ENCODE assay signal across 16 cellular contexts in the genomic region with DNA sequence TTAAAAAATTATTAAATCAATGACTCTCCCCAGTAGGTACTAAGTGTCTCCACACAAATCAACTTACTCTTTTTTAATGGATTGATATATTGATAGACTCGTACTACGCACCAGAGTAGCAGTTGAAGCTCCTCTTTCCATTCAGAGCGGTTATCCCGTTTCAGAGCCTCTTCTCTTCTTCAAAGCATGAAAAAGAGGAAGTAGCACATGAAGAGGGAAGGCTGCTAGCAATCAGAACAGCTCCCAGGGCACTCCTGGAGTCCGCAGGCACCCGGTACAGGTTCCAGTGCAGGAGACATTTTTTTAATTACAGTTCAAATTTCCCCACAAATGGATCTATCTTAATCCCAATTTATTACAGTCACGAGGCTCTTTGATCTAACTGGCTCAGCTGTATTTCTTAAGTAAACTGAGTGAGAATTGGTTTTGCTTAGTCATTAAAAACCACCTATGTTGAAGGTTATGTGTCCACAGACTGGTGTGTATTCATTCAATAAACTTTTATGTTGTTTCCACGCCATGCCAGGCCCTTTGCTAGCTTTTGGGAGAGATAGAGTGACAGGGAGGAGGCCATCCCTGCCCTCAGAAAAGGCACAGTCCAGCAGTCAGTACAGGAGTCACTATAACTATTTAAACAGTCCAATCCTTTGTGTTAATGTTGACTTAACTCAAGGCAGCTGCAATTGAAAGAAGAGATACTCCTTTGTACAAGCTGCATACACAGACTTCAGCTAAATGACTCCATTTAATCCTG. TPM values are rescaled to one million over a fixed set of nuclear protein-coding genes. Genes with fewer than 3 reads are reported as not detected.
A peak's percentile ranks its signal among the peaks of the same experiment; 100 is the strongest.
DNase-seq lines count a peak whose midpoint lies in the region; ATAC-seq and TF ChIP-seq lines count a peak whose summit lies in the region.
"Had no signal": no experiment of that assay in that cellular context is flagged by ENCODE, and none has a peak within 500 bp of the region (broad histone marks: within the 10 kb centered on the region; RNA-seq: fewer than 3 reads in every experiment).

No MANE protein-coding gene starts in this region.

- H3K4me3 Mint-ChIP-seq in stimulated activated naive B cell treated with anti-CD40 and anti-IgM and Interleukin-4, amounts not matched to agents 10 μg/mL and 1 μg/mL and 100 μg/mL, for 72 hours: no peak overlapping the region
- H3K4me3 Mint-ChIP-seq: memory B cell had no signal

- H3K36me3 ChIP-seq in GM23248 (ENCODE audit: low read depth) (no peaks in the 10 kb centered on the region), SK-N-SH (replicated peaks in 1 of 2; ENCODE audit: control insufficient read depth in 1 of 2, insufficient read depth in 2 of 2, low read length in 1 of 2) (no peaks in the 10 kb centered on the region)
- H3K36me3 ChIP-seq: ascending aorta, SJSA1, spleen, tibial artery had no signal

- H3K36me3 Mint-ChIP-seq in stimulated activated naive B cell treated with anti-CD40 and anti-IgM and Interleukin-4, amounts not matched to agents 10 μg/mL and 1 μg/mL and 100 μg/mL, for 72 hours: no peaks in the 10 kb centered on the region
- H3K36me3 Mint-ChIP-seq: memory B cell had no signal

- H3K9me3 Mint-ChIP-seq in stimulated activated naive B cell treated with anti-CD40 and anti-IgM and Interleukin-4, amounts not matched to agents 10 μg/mL and 1 μg/mL and 100 μg/mL, for 72 hours: no peaks in the 10 kb centered on the region

- peaks cover 31 to 43% of the 10 kb centered on the region in 2 donors for H3K27me3 Mint-ChIP-seq in stimulated activated naive B cell treated with anti-CD40 and anti-IgM and Interleukin-4, amounts not matched to agents 10 μg/mL and 1 μg/mL and 100 μg/mL, for 72 hours

- no peaks in the 10 kb centered on the region for H4K20me1 ChIP-seq in GM23248 (ENCODE audit: insufficient read depth)
- no peaks in the 10 kb centered on the region for H4K20me1 ChIP-seq in SK-N-SH (ENCODE audit: insufficient read depth)

- H3K4me2 ChIP-seq in GM23248 (ENCODE audit: unreplicated experiment) (no peak overlapping the region), SK-N-SH (no peak overlapping the region)

- peak; percentile 33 for DNase-seq in NCI-H187 treated with DMSO at 0.1 percent for 48 hours (lab: John Stamatoyannopoulos, UW)
- DNase-seq in NCI-H187 (lab: John Stamatoyannopoulos, UW): no peak
- peak; percentile 34 for DNase-seq in NAMALWA (ENCODE audit: low spot score)
- peak; percentile 57 for DNase-seq in SIG-M5 treated with dmso at 0.1 percent for 504 hours (lab: John Stamatoyannopoulos, UW; ENCODE audit: unreplicated experiment)
- DNase-seq in stimulated activated naive B cell treated with anti-CD40 and anti-IgM and Interleukin-4, amounts not matched to agents 10 μg/mL and 1 μg/mL and 100 μg/mL, for 72 hours: no peak
- no peak for DNase-seq in GM23248
- no peak for DNase-seq in SK-N-SH
- DNase-seq: activated CD4-positive, alpha-beta T cell treated with anti-CD3 and anti-CD28 coated beads for 4 hours; dermis blood vessel endothelial cell; NCI-H510A treated with DMSO at 0.1 percent for 48 hours; spleen; tibial artery had no signal

- CTCF ChIA-PET in SK-N-SH (lab: Yijun Ruan, JAX): interaction anchor here (2.3 kb wide), 1 partner anchor 50 kb away, joined by 7 read pairs; no protein-coding TSS in a partner anchor

- no peaks in the 10 kb centered on the region for H3K79me2 ChIP-seq in GM23248 (ENCODE audit: insufficient read depth)
- H3K79me2 ChIP-seq in SK-N-SH (ENCODE audit: insufficient read depth): no peaks in the 10 kb centered on the region

- no peak overlapping the region for H3K4me3 ChIP-seq in GM23248
- no peak overlapping the region for H3K4me3 ChIP-seq in SK-N-SH (ENCODE audit: low read depth in 2 of 2, low read length in 1 of 2)
- H3K4me3 ChIP-seq: ascending aorta, SJSA1, spleen, tibial artery had no signal

- H3K27me3 ChIP-seq in GM23248 (replicated peaks; ENCODE audit: insufficient read depth) (no peaks in the 10 kb centered on the region; the same call in 1 of the 2 replicates), SK-N-SH (ENCODE audit: insufficient read depth) (peaks cover 28% of the 10 kb centered on the region; the same call in 1 of the 2 replicates)
- H3K27me3 ChIP-seq: ascending aorta, SJSA1 had no signal

- TF ChIP-seq CTCF in SK-N-SH (IDR thresholded peaks at IDR 0.05): no peak

- WGBS in GM23248 (ENCODE audit: low coverage in 1 of 2, low lambda C conversion rate in 2 of 2, missing lambda C conversion rate in 2 of 2), 2 experiments: 29 to 32% methylated on average over 8 of the region's 8 CpGs
- WGBS in SK-N-SH (ENCODE audit: low lambda C conversion rate): 21% methylated on average over 8 of the region's 8 CpGs

- no peak for TF ChIP-seq RAD21 in SK-N-SH (IDR thresholded peaks at IDR 0.05; ENCODE audit: low read length)

- H3K9ac ChIP-seq in GM23248: no peak overlapping the region
- no peak overlapping the region for H3K9ac ChIP-seq in SK-N-SH

- no peaks in the 10 kb centered on the region for H3K9me2 ChIP-seq in GM23248 (ENCODE audit: insufficient read depth)
- no peaks in the 10 kb centered on the region for H3K9me2 ChIP-seq in SK-N-SH

- peak; percentile 55 to 56 for ATAC-seq in stimulated activated naive B cell treated with anti-CD40 and anti-IgM and Interleukin-4, amounts not matched to agents 10 μg/mL and 1 μg/mL and 100 μg/mL, for 72 hours (replicated peaks)
- ATAC-seq in GM18858 (IDR thresholded peaks at IDR 0.05; ENCODE audit: unreplicated experiment): no peak

- POLR2A ChIA-PET in SK-N-SH (lab: Yijun Ruan, JAX): no interaction called here

- H3K4me1 Mint-ChIP-seq in stimulated activated naive B cell treated with anti-CD40 and anti-IgM and Interleukin-4, amounts not matched to agents 10 μg/mL and 1 μg/mL and 100 μg/mL, for 72 hours: peaks cover 13 to 16% of the 10 kb centered on the region in 2 donors

- no peaks in the 10 kb centered on the region for H3K9me3 ChIP-seq in GM23248 (ENCODE audit: low read depth)
- no peaks in the 10 kb centered on the region for H3K9me3 ChIP-seq in SK-N-SH
- H3K9me3 ChIP-seq: ascending aorta, SJSA1, spleen, tibial artery had no signal

- no peak for TF ChIP-seq EP300 in SK-N-SH (IDR thresholded peaks at IDR 0.05; ENCODE audit: borderline replicate concordance in 1 of 2, low read depth in 1 of 2, low read length in 1 of 2)

- H3K4me1 ChIP-seq in GM23248 (ENCODE audit: insufficient read depth) (no peaks in the 10 kb centered on the region), SK-N-SH (ENCODE audit: control insufficient read depth in 1 of 2, insufficient read depth in 2 of 2, low read depth in 1 of 2, low read length in 1 of 2) (no peaks in the 10 kb centered on the region)
- H3K4me1 ChIP-seq: ascending aorta, SJSA1, spleen, tibial artery had no signal

- in situ Hi-C loops in GM23248 (cut with MboI): no loop called here

- no peak overlapping the region for H2AFZ ChIP-seq in GM23248
- no peak overlapping the region for H2AFZ ChIP-seq in SK-N-SH (ENCODE audit: low read depth)

- no peaks in the 10 kb centered on the region for H3F3A ChIP-seq in GM23248 (ENCODE audit: insufficient read depth)
- H3F3A ChIP-seq in SK-N-SH (replicated peaks; ENCODE audit: insufficient read depth): no peaks in the 10 kb centered on the region

- H3K27ac ChIP-seq in GM23248 (no peak overlapping the region), SK-N-SH (ENCODE audit: low read depth in 2 of 2, low read length in 1 of 2) (no peak overlapping the region)
- H3K27ac ChIP-seq: ascending aorta, SJSA1, spleen, tibial artery had no signal

- H3K27ac Mint-ChIP-seq in stimulated activated naive B cell treated with anti-CD40 and anti-IgM and Interleukin-4, amounts not matched to agents 10 μg/mL and 1 μg/mL and 100 μg/mL, for 72 hours: peak overlapping the region; percentile 31
- H3K27ac Mint-ChIP-seq: memory B cell had no signal

TF ChIP-seq in SK-N-SH, 30 proteins besides CTCF, POLR2A, EP300 and RAD21:
- TF ChIP-seq EZH2phosphoT487 (IDR thresholded peaks at IDR 0.05; ENCODE audit: borderline replicate concordance, low read depth): no peak
- TF ChIP-seq PBX3 (IDR thresholded peaks at IDR 0.05): no peak
- TF ChIP-seq RFX5 (IDR thresholded peaks at IDR 0.05; ENCODE audit: low read length): no peak
- TF ChIP-seq, protein P1, sequence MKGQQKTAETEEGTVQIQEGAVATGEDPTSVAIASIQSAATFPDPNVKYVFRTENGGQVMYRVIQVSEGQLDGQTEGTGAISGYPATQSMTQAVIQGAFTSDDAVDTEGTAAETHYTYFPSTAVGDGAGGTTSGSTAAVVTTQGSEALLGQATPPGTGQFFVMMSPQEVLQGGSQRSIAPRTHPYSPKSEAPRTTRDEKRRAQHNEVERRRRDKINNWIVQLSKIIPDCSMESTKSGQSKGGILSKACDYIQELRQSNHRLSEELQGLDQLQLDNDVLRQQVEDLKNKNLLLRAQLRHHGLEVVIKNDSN (IDR thresholded peaks at IDR 0.05; ENCODE audit: borderline replicate concordance, low read depth): no peak
- TF ChIP-seq NRF1 (IDR thresholded peaks at IDR 0.05; ENCODE audit: low read depth, low read length): no peak
- no peak for TF ChIP-seq SIN3A (IDR thresholded peaks at IDR 0.05; ENCODE audit: borderline replicate concordance, low read depth, low read length)
- TF ChIP-seq MXI1 (IDR thresholded peaks at IDR 0.05; ENCODE audit: low read depth, low read length): no peak
- no peak for TF ChIP-seq MAX (IDR thresholded peaks at IDR 0.05; ENCODE audit: low read depth)

RNA-seq across cellular contexts. Expression of gene CALN1, which starts 32.1 kb away (rescaled TPM):
- total RNA-seq in GM23248 (2014; rRNA removed; shearing (Covaris generic)): not detected in 2 replicates
- polyA plus RNA-seq in GM23248 (2016; fragmentation: Nextera tagmentation; extraction: Ambion mirVana): not detected in 2 replicates
- polyA plus RNA-seq in SK-N-SH (2012; rRNA removed): not detected in 2 replicates
- not detected in 2 replicates for polyA plus RNA-seq in SK-N-SH (2012; cell fraction: cytosol; rRNA removed)
- polyA plus RNA-seq in SK-N-SH (2012; cell fraction: nucleus; rRNA removed): not detected in 2 replicates
- total RNA-seq: SJSA1 had no signal

Comparison
In these comparisons a context has a peak if more than half of its experiments do, and no peak if none do; other contexts are left out.
1. DNase-seq: peak in NCI-H187 treated with DMSO at 0.1 percent for 48 hours (single experiment), NAMALWA (single experiment) and SIG-M5 treated with dmso at 0.1 percent for 504 hours (single experiment); none in NCI-H187 (0 of 2), stimulated activated naive B cell treated with anti-CD40 and anti-IgM and Interleukin-4, amounts not matched to agents 10 μg/mL and 1 μg/mL and 100 μg/mL, for 72 hours (single experiment), GM23248 (single experiment) and SK-N-SH (single experiment).